ENCODE assay signal across 1 cellular context in genomic region chr9:114607671-114608524, GRCh38.
A peak's percentile ranks its signal among the peaks of the same experiment; 100 is the strongest.
TF ChIP-seq lines count a peak whose summit lies in the region.

No MANE protein-coding gene starts in this region.

TF ChIP-seq in GM12878, 131 proteins besides CTCF, POLR2A, EP300 and RAD21 (continued from another document):
- TF ChIP-seq ZNF687 (IDR thresholded peaks at IDR 0.05) (peak; percentile 41; the same call in 1 of the 2 replicates), SMC3 (IDR thresholded peaks at IDR 0.05; ENCODE audit: borderline replicate concordance, low read length) (peak; percentile 15; the same call in 1 of the 2 replicates), POLR2AphosphoS2 (IDR thresholded peaks at IDR 0.05; ENCODE audit: low read depth, low read length) (no peak), CEBPZ (IDR thresholded peaks at IDR 0.05; ENCODE audit: low read depth, low read length) (no peak), TBL1XR1 (IDR thresholded peaks at IDR 0.05; ENCODE audit: low read depth, low read length) (peak; percentile 61; the same call in 1 of the 2 replicates), RELB (IDR thresholded peaks at IDR 0.05; ENCODE audit: low read depth) (peak; percentile 95), TCF3 (IDR thresholded peaks at IDR 0.05; ENCODE audit: borderline replicate concordance, insufficient read depth, low read depth, low read length) (peak; percentile 36; the same call in 1 of the 2 replicates), PKNOX1 (IDR thresholded peaks at IDR 0.05) (no peak), TCF7 (IDR thresholded peaks at IDR 0.05; ENCODE audit: borderline replicate concordance) (no peak), STAT1 (conservative IDR thresholded peaks at IDR 0.05) (no peak), PRDM15 (CRISPR knock-in tag; IDR thresholded peaks at IDR 0.05) (no peak), GABPA (IDR thresholded peaks at IDR 0.05; ENCODE audit: low read depth) (no peak)
